11 cellular contexts compared by ENCODE assay signal in the genomic region with DNA sequence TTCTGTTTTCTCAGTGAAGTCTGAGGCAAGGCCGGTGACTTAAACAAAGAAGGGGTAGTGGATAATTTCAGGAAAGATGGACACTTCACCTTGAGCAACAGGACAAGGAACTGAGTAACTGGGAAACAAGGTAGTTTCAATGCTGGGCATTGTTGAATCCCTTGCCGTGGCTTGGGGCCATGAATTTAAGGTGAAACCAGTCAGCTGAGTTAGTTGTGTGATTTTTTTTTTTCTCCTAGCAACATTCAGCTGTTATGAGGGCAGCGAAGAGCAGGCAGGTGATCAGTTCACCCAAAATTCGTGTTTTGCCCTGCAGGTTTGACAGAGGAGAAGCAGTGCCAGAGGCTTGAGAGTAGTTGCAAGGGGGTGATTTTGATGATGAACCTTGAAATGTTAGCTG. TPM values are rescaled to one million over a fixed set of nuclear protein-coding genes. Genes with fewer than 3 reads are reported as not detected.
A peak's percentile ranks its signal among the peaks of the same experiment; 100 is the strongest.
DNase-seq lines count a peak whose midpoint lies in the region; ATAC-seq, FAIRE-seq and TF ChIP-seq lines count a peak whose summit lies in the region.
"Had no signal": no experiment of that assay in that cellular context is flagged by ENCODE, and none has a peak within 500 bp of the region (broad histone marks: within the 10 kb centered on the region; RNA-seq: fewer than 3 reads in every experiment).

No MANE protein-coding gene starts in this region.

- POLR2A ChIA-PET in CD4-positive, alpha-beta memory T cell (lab: Charles Lee; ENCODE audit: partially characterized antibody): interaction anchor here (0.8 to 34.2 kb wide), 7 partner anchors 10 to 94 kb away, joined by 3 to 1692 read pairs (median 4); a partner anchor contains a TSS

- CTCF ChIA-PET in CD4-positive, alpha-beta memory T cell (lab: Charles Lee; ENCODE audit: partially characterized antibody): no interaction called here

- DNase-seq in CD4-positive, alpha-beta memory T cell: no peak
- DNase-seq in GM12892 (ENCODE audit: insufficient read length) (no peak), pancreas (no peak), Right ventricle myocardium superior (no peak)
- DNase-seq: MV-4-11, right cardiac atrium, SW 1271 had no signal

- no peak overlapping the region for H3K4me3 ChIP-seq in CD4-positive, alpha-beta memory T cell (ENCODE audit: low read length in 2 of 2)
- no peak overlapping the region for H3K4me3 ChIP-seq in pancreas

- H3K36me3 Mint-ChIP-seq in CD4-positive, alpha-beta memory T cell: peaks cover 15 to 26% of the 10 kb centered on the region in 2 donors
- peaks cover 15% of the 10 kb centered on the region for H3K36me3 Mint-ChIP-seq in brain

- 45 to 64% methylated on average over 4 of the region's 4 CpGs for WGBS in pancreas, 2 donors

- peak; percentile 21; the same call in 1 of the 2 replicates for TF ChIP-seq POLR2A in GM12892 (IDR thresholded peaks at IDR 0.05; ENCODE audit: low read depth, low read length)

- ATAC-seq in pancreas: no peak
- no peak for ATAC-seq in GM21381 (IDR thresholded peaks at IDR 0.05; ENCODE audit: unreplicated experiment)
- no peak for ATAC-seq in Right ventricle myocardium superior (ENCODE audit: poor library complexity)
- ATAC-seq in HG02623 (IDR thresholded peaks at IDR 0.05; ENCODE audit: unreplicated experiment): no peak
- ATAC-seq: activated CD4-positive, CD25-positive, alpha-beta regulatory T cell treated with anti-CD3 and anti-CD28 coated beads, Interleukin-2, amount 50 U/mL, for 24 hours; right cardiac atrium had no signal

- H3K36me3 ChIP-seq in CD4-positive, alpha-beta memory T cell (ENCODE audit: insufficient read depth, low read length): no peaks in the 10 kb centered on the region
- no peaks in the 10 kb centered on the region for H3K36me3 ChIP-seq in pancreas

- TF ChIP-seq CTCF in brain (conservative IDR thresholded peaks at IDR 0.05) (no peak), pancreas (IDR thresholded peaks at IDR 0.05) (no peak)

- no peak overlapping the region for H3K27ac ChIP-seq in CD4-positive, alpha-beta memory T cell (ENCODE audit: low read depth, low read length)
- H3K27ac ChIP-seq in pancreas: peak overlapping the region in 3 of 4 donors; percentile 5 to 50 (median 30)

- peak overlapping the region in 6 of 8 donors; percentile 26 to 64 (median 38) for H3K4me3 Mint-ChIP-seq in CD4-positive, alpha-beta memory T cell
- peak overlapping the region in 4 of 5 experiments; percentile 9 to 30 (median 12) for H3K4me3 Mint-ChIP-seq in brain

- FAIRE-seq in GM12892 (lab: Jason Lieb, UNC) (no peak), pancreas (lab: Jason Lieb, UNC) (no peak)

- peak overlapping the region in 5 of 7 donors; percentile 34 to 84 (median 68) for H3K27ac Mint-ChIP-seq in CD4-positive, alpha-beta memory T cell
- H3K27ac Mint-ChIP-seq in brain: peak overlapping the region; percentile 8 to 78 (median 51)

- intact Hi-C loops in CD4-positive, alpha-beta memory T cell (cut with micrococcal nuclease): loop anchor here (5.0 kb wide), 1 partner anchor 34 kb away; no protein-coding TSS in a partner anchor
- intact Hi-C loops in pancreas (cut with DNase I) (no loop called here), Right ventricle myocardium superior (cut with DNase I) (no loop called here)

- peaks cover 77% of the 10 kb centered on the region for H3K4me1 ChIP-seq in CD4-positive, alpha-beta memory T cell (ENCODE audit: insufficient read depth, low read length)
- peaks cover 21 to 46% (median 34%) of the 10 kb centered on the region in 3 donors for H3K4me1 ChIP-seq in pancreas

- no peaks in the 10 kb centered on the region for H3K27me3 ChIP-seq in CD4-positive, alpha-beta memory T cell (ENCODE audit: insufficient read depth, low read length)
- H3K27me3 ChIP-seq in pancreas: no peaks in the 10 kb centered on the region

- no peaks in the 10 kb centered on the region for H3K9me3 ChIP-seq in CD4-positive, alpha-beta memory T cell (ENCODE audit: control insufficient read depth in 1 of 2, low read length in 2 of 2)
- no peaks in the 10 kb centered on the region for H3K9me3 ChIP-seq in pancreas

- no peaks in the 10 kb centered on the region for H3K9me3 Mint-ChIP-seq in CD4-positive, alpha-beta memory T cell
- H3K9me3 Mint-ChIP-seq in brain: peaks cover 0 to 3% (median 0%) of the 10 kb centered on the region in 5 experiments

- H3K4me1 Mint-ChIP-seq in CD4-positive, alpha-beta memory T cell: peaks cover 0 to 35% (median 29%) of the 10 kb centered on the region in 4 donors
- no peaks in the 10 kb centered on the region for H3K4me1 Mint-ChIP-seq in brain

- H3K27me3 Mint-ChIP-seq in CD4-positive, alpha-beta memory T cell: no peaks in the 10 kb centered on the region
- H3K27me3 Mint-ChIP-seq in brain: peaks cover 4% of the 10 kb centered on the region

RNA-seq across cellular contexts. Expression of a gene that starts 6.8 kb away (rescaled TPM):
- total RNA-seq in CD4-positive, alpha-beta memory T cell: 10 to 100 TPM; 36.4 to 38.5 TPM
- polyA plus RNA-seq in CD4-positive, alpha-beta memory T cell: 1 to 10 TPM; 2.4 to 6.1 TPM
- 7.1 TPM for polyA plus RNA-seq in GM12892 (2012; ENCODE audit: missing spikeins)
- polyA plus RNA-seq in brain (ENCODE audit: insufficient read depth, low read depth, low replicate concordance) (17.9 TPM), pancreas (1 to 10 TPM; 2.9 to 5.3 TPM)
- total RNA-seq in pancreas (10 to 100 TPM in 1 of 6 donors, 1 to 10 TPM in 5; 6.3 to 10.5 (median 7.4) TPM), Right ventricle myocardium superior (10.8 TPM)

RNA-seq across cellular contexts. Expression of a gene that starts 42.8 kb away (rescaled TPM):
- 10 to 100 TPM; 57.4 to 64.4 TPM for total RNA-seq in CD4-positive, alpha-beta memory T cell
- polyA plus RNA-seq in CD4-positive, alpha-beta memory T cell: 100 to 1,000 TPM in 1 of 2 donors, 10 to 100 TPM in 1; 75.6 to 138 TPM
- 14.1 TPM for polyA plus RNA-seq in GM12892 (2012; ENCODE audit: missing spikeins)
- 40.8 TPM for polyA plus RNA-seq in brain (ENCODE audit: insufficient read depth, low read depth, low replicate concordance)
- 10 to 100 TPM in 1 of 6 donors, 1 to 10 TPM in 5; 5.1 to 11.2 (median 8.8) TPM for total RNA-seq in pancreas
- polyA plus RNA-seq in pancreas: 10 to 100 TPM; 16.0 to 35.4 TPM
- 10.2 TPM for total RNA-seq in Right ventricle myocardium superior
